1 cellular context compared by ENCODE assay signal in genomic region chr19:18577365-18577914, GRCh38.
TF ChIP-seq lines count a peak whose summit lies in the region.

No MANE protein-coding gene starts in this region.

TF ChIP-seq in HepG2, 621 proteins besides CTCF, POLR2A, EP300 and RAD21:
- TF ChIP-seq FOXP1 (IDR thresholded peaks at IDR 0.05) = no peak
- TF ChIP-seq FOXP1 (CRISPR knock-in tag; IDR thresholded peaks at IDR 0.05) = no peak
- TF ChIP-seq HDAC6 (IDR thresholded peaks at IDR 0.05; ENCODE audit: low read depth, low read length) = no peak
- TF ChIP-seq RBM22 (optimal IDR thresholded peaks at IDR 0.05; ENCODE audit: low read length) = peak; percentile 37
- TF ChIP-seq TMF1 (CRISPR knock-in tag; IDR thresholded peaks at IDR 0.05; ENCODE audit: low read depth) = no peak
- no peak for TF ChIP-seq NFE2 (CRISPR knock-in tag; IDR thresholded peaks at IDR 0.05)
- TF ChIP-seq E2F1 (CRISPR knock-in tag; IDR thresholded peaks at IDR 0.05) = no peak
- TF ChIP-seq STAT6 (CRISPR knock-in tag; IDR thresholded peaks at IDR 0.05; ENCODE audit: borderline replicate concordance) = no peak
- TF ChIP-seq ZNF383 (CRISPR knock-in tag; IDR thresholded peaks at IDR 0.05; ENCODE audit: borderline replicate concordance) = no peak
- no peak for TF ChIP-seq BRF2 (CRISPR knock-in tag; IDR thresholded peaks at IDR 0.05)
- TF ChIP-seq HNF1A (IDR thresholded peaks at IDR 0.05; ENCODE audit: low read depth) = no peak
- TF ChIP-seq HNF1A (CRISPR knock-in tag; IDR thresholded peaks at IDR 0.05; ENCODE audit: borderline replicate concordance) = no peak
- TF ChIP-seq POLR2G (IDR thresholded peaks at IDR 0.05; ENCODE audit: low read depth, low read length) = peak; percentile 57
